ENCODE assay signal across 1 cellular context in the genomic region with DNA sequence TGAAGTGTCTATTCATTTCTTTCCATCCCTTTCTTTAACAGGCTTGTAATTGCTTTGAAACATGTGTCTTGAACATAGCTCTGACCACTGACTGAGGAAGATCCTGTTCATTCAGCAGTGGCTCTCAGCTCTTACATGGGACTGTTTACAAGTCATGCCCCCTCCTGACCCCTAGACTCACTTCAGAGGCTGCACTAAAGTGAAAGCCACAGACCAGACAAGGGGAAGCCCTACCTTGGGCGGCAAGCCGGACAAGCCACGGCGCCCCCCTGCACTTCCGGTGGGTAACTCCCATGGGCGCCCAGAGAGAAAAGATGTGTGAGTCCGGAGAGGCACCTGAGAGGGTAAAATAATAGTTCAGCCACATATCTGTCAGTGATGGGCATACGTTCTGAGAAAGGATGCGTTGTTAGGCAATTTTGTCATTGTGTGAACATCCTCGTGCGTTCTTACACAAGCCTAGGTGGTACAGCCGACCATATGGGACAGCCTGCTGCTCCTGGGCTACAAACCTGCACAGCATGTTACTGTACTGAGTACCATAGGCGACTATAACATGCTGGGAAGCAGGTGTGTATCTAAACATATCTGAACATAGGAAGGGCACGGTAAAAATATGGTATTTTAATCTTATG.
TF ChIP-seq lines count a peak whose summit lies in the region.

No MANE protein-coding gene starts in this region.

TF ChIP-seq in H1, 55 proteins besides CTCF, POLR2A, EP300 and RAD21 (continued from another document):
- no peak for TF ChIP-seq CHD7 (IDR thresholded peaks at IDR 0.05; ENCODE audit: insufficient replicate concordance, low read length)
- no peak for TF ChIP-seq CREB1 (IDR thresholded peaks at IDR 0.05)
- no peak for TF ChIP-seq KDM4A (IDR thresholded peaks at IDR 0.05; ENCODE audit: low read depth, low read length, severe bottlenecking)
- TF ChIP-seq, protein P1, sequence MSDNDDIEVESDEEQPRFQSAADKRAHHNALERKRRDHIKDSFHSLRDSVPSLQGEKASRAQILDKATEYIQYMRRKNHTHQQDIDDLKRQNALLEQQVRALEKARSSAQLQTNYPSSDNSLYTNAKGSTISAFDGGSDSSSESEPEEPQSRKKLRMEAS (IDR thresholded peaks at IDR 0.05) = no peak
- no peak for TF ChIP-seq SP1 (IDR thresholded peaks at IDR 0.05; ENCODE audit: low read depth, low read length)
- TF ChIP-seq KDM5A (IDR thresholded peaks at IDR 0.05; ENCODE audit: low read length) = no peak
- no peak for TF ChIP-seq BCL11A (IDR thresholded peaks at IDR 0.05; ENCODE audit: low read depth in 2 of 2, low read length in 2 of 2)
- no peak for TF ChIP-seq HDAC6 (IDR thresholded peaks at IDR 0.05; ENCODE audit: low read depth, low read length)
- TF ChIP-seq NANOG (IDR thresholded peaks at IDR 0.05; ENCODE audit: insufficient read depth, low read depth, low read length, poor library complexity, severe bottlenecking) = no peak
- TF ChIP-seq GABPA (IDR thresholded peaks at IDR 0.05; ENCODE audit: borderline replicate concordance, insufficient read depth, low read length) = no peak
- no peak for TF ChIP-seq ATF2 (IDR thresholded peaks at IDR 0.05; ENCODE audit: low read length)
- no peak for TF ChIP-seq SAP30 (IDR thresholded peaks at IDR 0.05; ENCODE audit: insufficient read depth, insufficient replicate concordance, low read length)
- TF ChIP-seq POU5F1 (IDR thresholded peaks at IDR 0.05; ENCODE audit: low read depth, low read length) = no peak
